8 cellular contexts compared by ENCODE assay signal in the genomic region with DNA sequence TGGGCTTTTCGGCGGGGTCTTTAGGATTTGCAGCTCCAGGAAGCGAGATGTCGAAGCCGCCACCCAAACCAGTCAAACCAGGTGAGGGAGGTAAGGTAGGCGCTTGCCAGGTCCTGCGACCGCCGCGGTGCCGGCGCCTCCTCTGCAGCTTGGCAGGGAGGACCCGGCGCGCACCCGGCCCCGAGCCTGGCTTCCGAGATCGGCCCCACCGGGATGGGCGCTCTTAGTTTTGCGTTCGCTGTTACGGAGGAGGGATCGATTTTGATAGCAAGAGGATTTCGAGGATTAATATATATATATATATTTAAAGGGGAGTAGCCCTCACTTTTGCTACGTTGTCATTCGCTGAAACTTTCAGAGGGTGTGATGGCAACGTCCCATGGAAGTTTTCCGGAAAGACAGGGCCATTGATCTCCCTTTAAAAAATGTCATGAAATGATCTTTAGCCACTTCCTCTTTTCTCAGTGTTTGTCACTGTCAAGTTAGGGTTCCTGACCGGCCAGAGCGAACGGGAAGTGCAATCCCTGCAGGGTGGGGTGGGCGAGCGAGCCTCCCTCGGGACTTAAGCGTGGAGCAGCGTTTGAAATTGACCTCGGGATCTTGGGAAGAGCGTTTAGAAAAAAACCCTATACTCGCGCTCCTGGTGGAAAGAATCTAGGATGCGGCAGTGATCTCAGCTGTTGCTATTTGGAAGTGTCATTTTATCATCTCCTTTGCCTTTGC. TPM values are rescaled to one million over a fixed set of nuclear protein-coding genes. Genes with fewer than 3 reads are reported as not detected.
A peak's percentile ranks its signal among the peaks of the same experiment; 100 is the strongest.
DNase-seq lines count a peak whose midpoint lies in the region; ATAC-seq and TF ChIP-seq lines count a peak whose summit lies in the region.

No MANE protein-coding gene starts in this region.

- H3K4me2 ChIP-seq in GM23338 (peak overlapping the region; percentile 92), smooth muscle cell (peak overlapping the region; percentile 94)

- TF ChIP-seq CTCF in GM23338 (conservative IDR thresholded peaks at IDR 0.05; ENCODE audit: low read depth in 2 of 2) (peak in 1 of 2 experiments; percentile 39; a peak in 2 of 4 replicates), smooth muscle cell (IDR thresholded peaks at IDR 0.05; ENCODE audit: borderline replicate concordance, insufficient read depth, poor library complexity, severe bottlenecking) (peak; percentile 43)

- H3K36me3 ChIP-seq in GM23338 (ENCODE audit: insufficient read depth) (no peaks in the 10 kb centered on the region), smooth muscle cell (ENCODE audit: low read depth) (no peaks in the 10 kb centered on the region)

- H3K4me3 Mint-ChIP-seq in GM23338 = peak overlapping the region; percentile 94

- H3F3A ChIP-seq in GM23338 (replicated peaks; ENCODE audit: low read depth) (no peaks in the 10 kb centered on the region), smooth muscle cell (ENCODE audit: low read depth) (no peaks in the 10 kb centered on the region)

- H3K4me3 ChIP-seq in GM23338 (peak overlapping the region; percentile 68), smooth muscle cell (peak overlapping the region; percentile 92)
- H3K4me3 ChIP-seq in Jurkat, Clone E6-1 (ENCODE audit: low read length) = peak overlapping the region; percentile 80

- H3K27ac ChIP-seq in GM23338 (ENCODE audit: low read depth) (peak overlapping the region; percentile 52; the same call in 1 of the 2 replicates), caudate nucleus (ENCODE audit: low read depth, low read length) (peak overlapping the region; percentile 73), smooth muscle cell (ENCODE audit: low read depth) (peak overlapping the region; percentile 75)

- peak overlapping the region; percentile 85 for H2AFZ ChIP-seq in GM23338
- peak overlapping the region; percentile 85 for H2AFZ ChIP-seq in smooth muscle cell (ENCODE audit: low read depth)

- no peaks in the 10 kb centered on the region for H3K9me3 ChIP-seq in smooth muscle cell (replicated peaks; ENCODE audit: low read depth)

- H3K4me1 ChIP-seq in GM23338 (ENCODE audit: insufficient read depth) (peaks cover 32% of the 10 kb centered on the region), smooth muscle cell (ENCODE audit: low read depth) (peaks cover 12% of the 10 kb centered on the region)

- peaks cover 32% of the 10 kb centered on the region for H3K4me1 Mint-ChIP-seq in GM23338

- no peak overlapping the region for H3K27ac Mint-ChIP-seq in GM23338

- H3K27me3 ChIP-seq in GM23338 (ENCODE audit: insufficient read depth) = peaks cover 5% of the 10 kb centered on the region; the same call in 1 of the 2 replicates
- H3K27me3 ChIP-seq in smooth muscle cell (ENCODE audit: low read depth) = no peaks in the 10 kb centered on the region

- H3K27me3 Mint-ChIP-seq in GM23338 (ENCODE audit: insufficient read depth, low read depth, poor library complexity) = peaks cover 8% of the 10 kb centered on the region

- H4K20me1 ChIP-seq in GM23338 (replicated peaks; ENCODE audit: insufficient read depth) (0 out of 2 replicates have a peak, but pooled peaks cover 7% of the 10 kb centered on the region), smooth muscle cell (ENCODE audit: low read depth) (peaks cover 43% of the 10 kb centered on the region)

- peak; percentile 59 for ATAC-seq in GM23338

- no peaks in the 10 kb centered on the region for H3K9me2 ChIP-seq in GM23338 (ENCODE audit: insufficient read depth)

- H3K79me2 ChIP-seq in GM23338 (replicated peaks; ENCODE audit: insufficient read depth) (peaks cover 32% of the 10 kb centered on the region), smooth muscle cell (ENCODE audit: low read depth) (peaks cover 44% of the 10 kb centered on the region)

- no peaks in the 10 kb centered on the region for H3K36me3 Mint-ChIP-seq in GM23338 (ENCODE audit: low read depth)

- no peaks in the 10 kb centered on the region; the same call in 2 of the 3 replicates for H3K9me3 Mint-ChIP-seq in GM23338

- H3K9ac ChIP-seq in smooth muscle cell (ENCODE audit: low read depth) = peak overlapping the region; percentile 64

- 1% methylated on average over 43 of the region's 43 CpGs for WGBS in smooth muscle cell (ENCODE audit: low lambda C conversion rate)

- DNase-seq in NCI-H524 (lab: John Stamatoyannopoulos, UW) (peak; percentile 27 to 32), NCI-H524 treated with DMSO at 0.1 percent for 48 hours (lab: John Stamatoyannopoulos, UW) (no peak), GM23338 (ENCODE audit: low spot score) (peak; percentile 73), SKM-1 treated with dmso at 0.1 percent for 144 hours (lab: John Stamatoyannopoulos, UW; ENCODE audit: unreplicated experiment) (peak; percentile 49), caudate nucleus (lab: John Stamatoyannopoulos, UW) (peak in 33 of 61 donors; percentile 8 to 80 (median 43)), iPS-NIHi7 (ENCODE audit: extremely low spot score) (peak; percentile 52), smooth muscle cell (lab: John Stamatoyannopoulos, UW; ENCODE audit: unreplicated experiment) (peak; percentile 17)
- DNase-seq in Jurkat, Clone E6-1 (ENCODE audit: low read depth, low spot score) = no peak

TF ChIP-seq in GM23338, 12 proteins besides CTCF, POLR2A, EP300 and RAD21 (continues in another document):
- TF ChIP-seq STAT1 (IDR thresholded peaks at IDR 0.05; ENCODE audit: unreplicated experiment) (no peak), EZH2phosphoT487 (IDR thresholded peaks at IDR 0.05; ENCODE audit: unreplicated experiment) (no peak), ZNF331 (CRISPR knock-in tag; IDR thresholded peaks at IDR 0.05; ENCODE audit: low read depth) (no peak), CREB1 (CRISPR knock-in tag; IDR thresholded peaks at IDR 0.05; ENCODE audit: low read depth) (no peak), NANOG (IDR thresholded peaks at IDR 0.05; ENCODE audit: borderline replicate concordance) (no peak)
- TF ChIP-seq, protein P1, sequence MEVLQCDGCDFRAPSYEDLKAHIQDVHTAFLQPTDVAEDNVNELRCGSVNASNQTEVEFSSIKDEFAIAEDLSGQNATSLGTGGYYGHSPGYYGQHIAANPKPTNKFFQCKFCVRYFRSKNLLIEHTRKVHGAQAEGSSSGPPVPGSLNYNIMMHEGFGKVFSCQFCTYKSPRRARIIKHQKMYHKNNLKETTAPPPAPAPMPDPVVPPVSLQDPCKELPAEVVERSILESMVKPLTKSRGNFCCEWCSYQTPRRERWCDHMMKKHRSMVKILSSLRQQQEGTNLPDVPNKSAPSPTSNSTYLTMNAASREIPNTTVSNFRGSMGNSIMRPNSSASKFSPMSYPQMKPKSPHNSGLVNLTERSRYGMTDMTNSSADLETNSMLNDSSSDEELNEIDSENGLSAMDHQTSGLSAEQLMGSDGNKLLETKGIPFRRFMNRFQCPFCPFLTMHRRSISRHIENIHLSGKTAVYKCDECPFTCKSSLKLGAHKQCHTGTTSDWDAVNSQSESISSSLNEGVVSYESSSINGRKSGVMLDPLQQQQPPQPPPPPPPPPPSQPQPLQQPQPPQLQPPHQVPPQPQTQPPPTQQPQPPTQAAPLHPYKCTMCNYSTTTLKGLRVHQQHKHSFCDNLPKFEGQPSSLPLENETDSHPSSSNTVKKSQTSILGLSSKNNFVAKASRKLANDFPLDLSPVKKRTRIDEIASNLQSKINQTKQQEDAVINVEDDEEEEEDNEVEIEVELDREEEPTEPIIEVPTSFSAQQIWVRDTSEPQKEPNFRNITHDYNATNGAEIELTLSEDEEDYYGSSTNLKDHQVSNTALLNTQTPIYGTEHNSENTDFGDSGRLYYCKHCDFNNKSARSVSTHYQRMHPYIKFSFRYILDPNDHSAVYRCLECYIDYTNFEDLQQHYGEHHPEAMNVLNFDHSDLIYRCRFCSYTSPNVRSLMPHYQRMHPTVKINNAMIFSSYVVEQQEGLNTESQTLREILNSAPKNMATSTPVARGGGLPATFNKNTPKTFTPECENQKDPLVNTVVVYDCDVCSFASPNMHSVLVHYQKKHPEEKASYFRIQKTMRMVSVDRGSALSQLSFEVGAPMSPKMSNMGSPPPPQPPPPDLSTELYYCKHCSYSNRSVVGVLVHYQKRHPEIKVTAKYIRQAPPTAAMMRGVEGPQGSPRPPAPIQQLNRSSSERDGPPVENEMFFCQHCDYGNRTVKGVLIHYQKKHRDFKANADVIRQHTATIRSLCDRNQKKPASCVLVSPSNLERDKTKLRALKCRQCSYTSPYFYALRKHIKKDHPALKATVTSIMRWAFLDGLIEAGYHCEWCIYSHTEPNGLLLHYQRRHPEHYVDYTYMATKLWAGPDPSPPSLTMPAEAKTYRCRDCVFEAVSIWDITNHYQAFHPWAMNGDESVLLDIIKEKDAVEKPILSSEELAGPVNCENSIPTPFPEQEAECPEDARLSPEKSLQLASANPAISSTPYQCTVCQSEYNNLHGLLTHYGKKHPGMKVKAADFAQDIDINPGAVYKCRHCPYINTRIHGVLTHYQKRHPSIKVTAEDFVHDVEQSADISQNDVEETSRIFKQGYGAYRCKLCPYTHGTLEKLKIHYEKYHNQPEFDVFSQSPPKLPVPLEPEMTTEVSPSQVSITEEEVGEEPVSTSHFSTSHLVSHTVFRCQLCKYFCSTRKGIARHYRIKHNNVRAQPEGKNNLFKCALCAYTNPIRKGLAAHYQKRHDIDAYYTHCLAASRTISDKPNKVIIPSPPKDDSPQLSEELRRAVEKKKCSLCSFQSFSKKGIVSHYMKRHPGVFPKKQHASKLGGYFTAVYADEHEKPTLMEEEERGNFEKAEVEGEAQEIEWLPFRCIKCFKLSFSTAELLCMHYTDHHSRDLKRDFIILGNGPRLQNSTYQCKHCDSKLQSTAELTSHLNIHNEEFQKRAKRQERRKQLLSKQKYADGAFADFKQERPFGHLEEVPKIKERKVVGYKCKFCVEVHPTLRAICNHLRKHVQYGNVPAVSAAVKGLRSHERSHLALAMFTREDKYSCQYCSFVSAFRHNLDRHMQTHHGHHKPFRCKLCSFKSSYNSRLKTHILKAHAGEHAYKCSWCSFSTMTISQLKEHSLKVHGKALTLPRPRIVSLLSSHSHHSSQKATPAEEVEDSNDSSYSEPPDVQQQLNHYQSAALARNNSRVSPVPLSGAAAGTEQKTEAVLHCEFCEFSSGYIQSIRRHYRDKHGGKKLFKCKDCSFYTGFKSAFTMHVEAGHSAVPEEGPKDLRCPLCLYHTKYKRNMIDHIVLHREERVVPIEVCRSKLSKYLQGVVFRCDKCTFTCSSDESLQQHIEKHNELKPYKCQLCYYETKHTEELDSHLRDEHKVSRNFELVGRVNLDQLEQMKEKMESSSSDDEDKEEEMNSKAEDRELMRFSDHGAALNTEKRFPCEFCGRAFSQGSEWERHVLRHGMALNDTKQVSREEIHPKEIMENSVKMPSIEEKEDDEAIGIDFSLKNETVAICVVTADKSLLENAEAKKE (CRISPR knock-in tag; IDR thresholded peaks at IDR 0.05) = no peak

RNA-seq across cellular contexts. Expression of a gene that starts 0.5 kb away (rescaled TPM):
- 15.6 and 22.8 TPM in 2 replicates for total RNA-seq in GM23338 (2014; rRNA removed; shearing (Covaris generic))
- polyA plus RNA-seq in GM23338 (2016; fragmentation: Nextera tagmentation; extraction: Ambion mirVana) = 20.9 and 24.0 TPM in 2 replicates
- 77.8 TPM for polyA plus RNA-seq in Jurkat, Clone E6-1 (2012; ENCODE audit: insufficient read depth, insufficient read length)
- 41.5 and 44.5 TPM in 2 replicates for total RNA-seq in smooth muscle cell
- polyA plus RNA-seq in smooth muscle cell = 40.6 and 44.2 TPM in 2 replicates

RNA-seq across cellular contexts. Expression of a gene that starts 0.9 kb away (rescaled TPM):
- total RNA-seq in GM23338 (2014; rRNA removed; shearing (Covaris generic)) = 6.2 and 9.6 TPM in 2 replicates
- 12.5 and 15.8 TPM in 2 replicates for polyA plus RNA-seq in GM23338 (2016; fragmentation: Nextera tagmentation; extraction: Ambion mirVana)
- polyA plus RNA-seq in Jurkat, Clone E6-1 (2012; ENCODE audit: insufficient read depth, insufficient read length) = 13.0 TPM
- total RNA-seq in smooth muscle cell = 12.3 and 20.4 TPM in 2 replicates
- 14.1 and 16.4 TPM in 2 replicates for polyA plus RNA-seq in smooth muscle cell

Comparison
In these comparisons a context has a peak if more than half of its experiments do, and no peak if none do; other contexts are left out.
1. DNase-seq: peak in NCI-H524 (2 of 2), GM23338 (single experiment), SKM-1 treated with dmso at 0.1 percent for 144 hours (single experiment), caudate nucleus (33 of 61), iPS-NIHi7 (single experiment) and smooth muscle cell (single experiment); none in NCI-H524 treated with DMSO at 0.1 percent for 48 hours (single experiment) and Jurkat, Clone E6-1 (single experiment).
2. Peak in every context shown above with its lines, with median percentiles within 50 percentile points of each other: H3K27ac ChIP-seq and H3K4me3 ChIP-seq.